8 cellular contexts compared by ENCODE assay signal in the genomic region with DNA sequence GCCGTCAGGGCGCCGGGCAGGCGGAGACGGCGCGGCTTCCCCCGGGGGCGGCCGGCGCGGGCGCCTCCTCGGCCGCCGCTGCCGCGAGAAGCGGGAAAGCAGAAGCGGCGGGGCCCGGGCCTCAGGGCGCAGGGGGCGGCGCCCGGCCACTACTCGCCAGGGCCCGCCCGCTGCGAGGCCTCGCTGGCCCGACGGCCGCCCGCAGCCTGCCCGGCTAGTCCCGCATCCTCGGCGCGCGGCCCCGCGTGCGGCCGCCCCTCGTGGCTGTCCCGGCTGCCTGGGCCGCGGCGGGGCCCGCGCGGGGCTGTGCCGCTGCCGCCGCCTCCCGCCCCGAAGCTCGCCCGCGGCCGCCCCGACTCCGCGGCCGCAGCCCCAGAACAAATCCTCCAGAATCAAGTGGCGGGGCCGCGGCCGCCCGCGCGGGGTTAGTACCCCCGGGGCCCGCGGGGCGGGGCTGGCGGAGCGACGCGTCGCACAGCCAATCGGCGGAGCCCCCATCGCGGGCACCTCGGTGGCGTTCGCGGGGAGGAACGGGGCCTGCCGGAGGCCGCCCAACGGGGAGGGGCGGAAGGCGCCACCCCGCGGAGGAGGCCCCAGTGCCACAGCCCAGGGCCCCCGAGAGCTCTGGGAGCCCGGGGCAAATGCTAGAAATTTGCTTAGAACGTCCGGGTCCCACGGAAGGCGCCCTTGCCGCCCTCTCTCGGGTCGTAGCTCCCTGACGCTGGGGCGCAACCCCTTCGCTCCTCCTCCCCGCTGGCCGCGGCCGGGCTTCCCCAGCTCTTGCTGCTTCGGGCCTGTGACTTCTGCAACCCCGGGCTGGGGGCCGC. TPM values are rescaled to one million over a fixed set of nuclear protein-coding genes. Genes with fewer than 3 reads are reported as not detected.
DNase-seq lines count a peak whose midpoint lies in the region; ATAC-seq and TF ChIP-seq lines count a peak whose summit lies in the region.

A gene (minus strand): TSS at position 401 of the 827 bp plus-strand sequence. CDS start 408 bp downstream, outside the sequence.

- H3K9ac ChIP-seq in iPS-18a (ENCODE audit: low read length): no peak within 1 kb of the TSS

- no peak within 1 kb of the TSS for H3K27ac ChIP-seq in iPS-18a (ENCODE audit: low read length)

- H3K9me3 ChIP-seq in iPS-18a (ENCODE audit: control insufficient read depth, low read depth, low read length): no peaks in the 10 kb centered on the region

- TF ChIP-seq POLR2A in Raji (IDR thresholded peaks at IDR 0.05; ENCODE audit: insufficient read depth, low read depth, low read length): peak; percentile 77

- peak; percentile 77 for ATAC-seq in GM19463 (IDR thresholded peaks at IDR 0.05; ENCODE audit: unreplicated experiment)
- ATAC-seq in HG03565 (IDR thresholded peaks at IDR 0.05; ENCODE audit: unreplicated experiment): peak; percentile 78

- in situ Hi-C loops in G401 (cut with HindIII; ENCODE audit: low sequenced_read_pairs): loop anchor here (5.0 kb wide), 2 partner anchors 57 to 68 kb away; no protein-coding TSS in a partner anchor

- H3K4me1 ChIP-seq in iPS-18a (ENCODE audit: control insufficient read depth, low read depth, low read length): peaks cover 47% of the 10 kb centered on the region

- peaks cover 96% of the 10 kb centered on the region for H3K27me3 ChIP-seq in iPS-18a (ENCODE audit: control insufficient read depth, insufficient read depth, low read length)

- H3K36me3 ChIP-seq in iPS-18a (ENCODE audit: control insufficient read depth, low read depth, low read length): no peaks in the 10 kb centered on the region

- DNase-seq in DMS79 (lab: John Stamatoyannopoulos, UW): peak; percentile 51
- DNase-seq in activated gamma-delta T cell (lab: John Stamatoyannopoulos, UW): peak; percentile 91
- DNase-seq in stimulated activated CD4-positive, alpha-beta T cell treated with anti-CD3 and anti-CD28 coated beads, Interleukin-2, amount 100 ng/mL, for 48 hours: peak; percentile 84 to 90
- no peak for DNase-seq in G401 (ENCODE audit: low spot score)

- peak within 1 kb of the TSS; percentile 49 for H3K4me3 ChIP-seq in iPS-18a (ENCODE audit: low read length)

RNA-seq across cellular contexts. Expression of the gene that starts here (rescaled TPM):
- total RNA-seq in G401 (2014; rRNA removed; shearing (Covaris generic)): 0.17 TPM in 1 of 2 replicates, not detected in the other
